In the genomic region with DNA sequence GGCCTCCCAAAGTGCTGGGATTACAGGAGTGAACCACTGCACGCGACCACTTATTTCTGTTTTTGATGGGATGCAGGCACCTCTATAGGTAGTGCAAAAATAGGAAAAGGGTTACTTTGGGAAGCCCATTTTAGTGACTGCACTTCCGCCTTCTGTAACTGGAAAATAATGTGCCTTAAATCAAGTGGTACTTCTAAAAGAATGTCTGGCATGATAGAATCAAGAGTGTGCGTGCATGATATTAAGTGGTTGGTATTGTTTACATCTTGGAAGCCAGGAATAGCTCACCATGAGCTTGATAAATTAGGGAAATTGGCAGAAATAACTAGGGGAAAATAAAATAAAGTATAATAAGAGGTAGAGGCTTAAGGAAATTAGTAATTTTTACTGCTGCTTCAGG, we compare ENCODE assay signal across 22 cellular contexts.
DNase-seq lines count a peak whose midpoint lies in the region; TF ChIP-seq lines count a peak whose summit lies in the region.
"Had no signal": no experiment of that assay in that cellular context is flagged by ENCODE, and none has a peak within 500 bp of the region (broad histone marks: within the 10 kb centered on the region; RNA-seq: fewer than 3 reads in every experiment).

No MANE protein-coding gene starts in this region.

- CTCF ChIA-PET in Caco-2 (lab: Charles Lee), result no interaction called here

- H3K36me3 Mint-ChIP-seq in osteocyte (ENCODE audit: unreplicated experiment) (no peaks in the 10 kb centered on the region), Caco-2 (ENCODE audit: insufficient read depth, unreplicated experiment) (no peaks in the 10 kb centered on the region)
- H3K36me3 Mint-ChIP-seq: CD4-positive, alpha-beta memory T cell had no signal

- H3K9me3 ChIP-seq in Caco-2, result no peaks in the 10 kb centered on the region
- H3K9me3 ChIP-seq: A549; BLaER1 treated with 17β-estradiol and CSF1 and Interleukin-3, amounts not matched to agents 10 nM and 100 nM; HAP-1; MG63; SJSA1 had no signal

- DNase-seq in AG08396 (ENCODE audit: low spot score), result peak; percentile 6
- DNase-seq in H4 (ENCODE audit: low spot score), result peak; percentile 5
- peak; percentile 39 for DNase-seq in fibroblast of gingiva (ENCODE audit: low read depth)
- DNase-seq in osteocyte (ENCODE audit: extremely low spot score, unreplicated experiment), result no peak
- DNase-seq in foreskin fibroblast, result no peak
- no peak for DNase-seq in NCI-H510A treated with DMSO at 0.1 percent for 48 hours (lab: John Stamatoyannopoulos, UW)
- no peak for DNase-seq in NCI-H69 (lab: John Stamatoyannopoulos, UW)
- no peak for DNase-seq in Caco-2
- DNase-seq: CD4-positive, alpha-beta memory T cell; DMS153; Kasumi-1; MG63; NCI-H1048; NCI-H1417 treated with DMSO at 0.1 percent for 48 hours; NCI-H187 treated with DMSO at 0.1 percent for 48 hours; NCI-H2227 treated with DMSO at 0.1 percent for 48 hours; NCI-H510A; NCI-H82 had no signal

- H3K4me1 ChIP-seq in Caco-2, result no peaks in the 10 kb centered on the region
- H3K4me1 ChIP-seq: A549; BLaER1 treated with 17β-estradiol and CSF1 and Interleukin-3, amounts not matched to agents 10 nM and 100 nM; HAP-1; SJSA1 had no signal

- peak overlapping the region; percentile 53 for H3K27ac Mint-ChIP-seq in osteocyte (ENCODE audit: unreplicated experiment)
- no peak overlapping the region for H3K27ac Mint-ChIP-seq in Caco-2 (ENCODE audit: unreplicated experiment)
- H3K27ac Mint-ChIP-seq: CD4-positive, alpha-beta memory T cell had no signal

- intact Hi-C loops in Caco-2 (cut with micrococcal nuclease; ENCODE audit: unreplicated experiment), result no loop called here

- H3K4me3 Mint-ChIP-seq in osteocyte (ENCODE audit: unreplicated experiment) (no peak overlapping the region), Caco-2 (ENCODE audit: unreplicated experiment) (no peak overlapping the region)
- H3K4me3 Mint-ChIP-seq: CD4-positive, alpha-beta memory T cell had no signal

- POLR2A ChIA-PET in Caco-2 (lab: Charles Lee), result no interaction called here

- no peaks in the 10 kb centered on the region for H3K36me3 ChIP-seq in Caco-2 (ENCODE audit: control insufficient read depth, insufficient read depth, low read length)
- H3K36me3 ChIP-seq: BLaER1 treated with 17β-estradiol and CSF1 and Interleukin-3, amounts not matched to agents 10 nM and 100 nM; HAP-1; MG63; SJSA1 had no signal

- no peaks in the 10 kb centered on the region for H3K27me3 ChIP-seq in Caco-2 (replicated peaks; ENCODE audit: control insufficient read depth, insufficient read depth, low read length)
- H3K27me3 ChIP-seq: BLaER1 treated with 17β-estradiol and CSF1 and Interleukin-3, amounts not matched to agents 10 nM and 100 nM; MG63; SJSA1 had no signal

- BruUV-seq in Caco-2 (replicated peaks; lab: Mats Ljungman, UMichigan), result no TSS peak

- H3K4me1 Mint-ChIP-seq in osteocyte (ENCODE audit: unreplicated experiment) (peaks cover 47% of the 10 kb centered on the region), Caco-2 (ENCODE audit: low read depth, unreplicated experiment) (no peaks in the 10 kb centered on the region)
- H3K4me1 Mint-ChIP-seq: CD4-positive, alpha-beta memory T cell had no signal

- H3K4me3 ChIP-seq in foreskin fibroblast (ENCODE audit: low read depth in 1 of 2, low read length in 2 of 2), result no peak overlapping the region
- no peak overlapping the region for H3K4me3 ChIP-seq in Caco-2 (ENCODE audit: low read depth, low read length)
- H3K4me3 ChIP-seq: A549; BLaER1 treated with 17β-estradiol and CSF1 and Interleukin-3, amounts not matched to agents 10 nM and 100 nM; HAP-1; MG63; SJSA1 had no signal

- H3K27me3 Mint-ChIP-seq in osteocyte (ENCODE audit: unreplicated experiment) (no peaks in the 10 kb centered on the region), Caco-2 (ENCODE audit: insufficient read depth, unreplicated experiment) (no peaks in the 10 kb centered on the region)
- H3K27me3 Mint-ChIP-seq: CD4-positive, alpha-beta memory T cell had no signal

- no peak for TF ChIP-seq CTCF in osteocyte (IDR thresholded peaks at IDR 0.05)
- no peak for TF ChIP-seq CTCF in foreskin fibroblast (IDR thresholded peaks at IDR 0.05; ENCODE audit: low read depth, low read length)
- no peak for TF ChIP-seq CTCF in Caco-2 (IDR thresholded peaks at IDR 0.05; ENCODE audit: insufficient read depth in 1 of 2, low read depth in 1 of 2, low read length in 1 of 2, severe bottlenecking in 1 of 2, unreplicated experiment in 1 of 2)

- H3K9me3 Mint-ChIP-seq in osteocyte (ENCODE audit: unreplicated experiment) (no peaks in the 10 kb centered on the region), Caco-2 (ENCODE audit: unreplicated experiment) (no peaks in the 10 kb centered on the region)

Comparison
In these comparisons a context has a peak if more than half of its experiments do, and no peak if none do; other contexts are left out.
1. DNase-seq: peak in AG08396 (single experiment), H4 (single experiment) and fibroblast of gingiva (single experiment); none in osteocyte (single experiment), foreskin fibroblast (0 of 2), NCI-H510A treated with DMSO at 0.1 percent for 48 hours (single experiment), NCI-H69 (single experiment) and Caco-2 (0 of 2).